ENCODE assay signal across 17 cellular contexts in the genomic region with DNA sequence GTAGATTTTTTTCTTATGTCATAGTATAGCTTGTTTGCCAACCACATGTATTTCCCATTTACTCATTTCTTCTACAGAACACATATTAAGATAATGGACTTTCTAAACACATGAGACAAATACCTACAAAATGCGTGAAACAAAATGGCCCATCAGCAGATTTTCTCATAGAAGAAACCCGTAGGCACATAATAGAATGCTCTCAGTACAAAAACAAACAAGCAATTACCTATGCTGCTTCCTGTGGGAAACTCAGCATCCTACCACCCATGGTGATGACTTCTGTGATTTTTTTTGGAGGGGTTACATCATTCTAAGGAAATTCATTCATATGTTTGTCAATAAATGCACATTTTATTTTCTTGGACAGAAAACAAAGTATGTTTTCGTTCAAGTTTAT.
DNase-seq lines count a peak whose midpoint lies in the region; ATAC-seq and TF ChIP-seq lines count a peak whose summit lies in the region.
"Had no signal": no experiment of that assay in that cellular context is flagged by ENCODE, and none has a peak within 500 bp of the region (broad histone marks: within the 10 kb centered on the region; RNA-seq: fewer than 3 reads in every experiment).

No MANE protein-coding gene starts in this region.

- no peaks in the 10 kb centered on the region for H3K36me3 ChIP-seq in left ventricle myocardium inferior
- no peaks in the 10 kb centered on the region for H3K36me3 ChIP-seq in mesodermal cell (ENCODE audit: control insufficient read depth, insufficient read depth, low read length)

- 79% methylated on average over 3 of the region's 3 CpGs for WGBS in right cardiac atrium
- 80% methylated on average over 1 of the region's 3 CpGs; no CpG with 5 or more reads in 1 of the 2 experiments for WGBS in mesodermal cell (ENCODE audit: insufficient coverage in 2 of 2), 2 experiments

- peak overlapping the region; percentile 2 for H3K27ac ChIP-seq in left ventricle myocardium inferior (replicated peaks)
- no peak overlapping the region for H3K27ac ChIP-seq in right cardiac atrium (ENCODE audit: low read length)
- H3K27ac ChIP-seq in mesodermal cell (ENCODE audit: low read depth, low read length, severe bottlenecking), result peak overlapping the region; percentile 3
- H3K27ac ChIP-seq in coronary artery, result no peak overlapping the region

- TF ChIP-seq CTCF in left ventricle myocardium inferior (IDR thresholded peaks at IDR 0.05; ENCODE audit: borderline replicate concordance) (no peak), choroid plexus epithelial cell (conservative IDR thresholded peaks at IDR 0.05; ENCODE audit: low read depth, low read length) (no peak), coronary artery (IDR thresholded peaks at IDR 0.05) (no peak)

- no peak overlapping the region for H3K4me3 ChIP-seq in left ventricle myocardium inferior
- H3K4me3 ChIP-seq in right cardiac atrium (ENCODE audit: low read length), result no peak overlapping the region
- H3K4me3 ChIP-seq in choroid plexus epithelial cell (ENCODE audit: low read depth, low read length), result no peak overlapping the region
- no peak overlapping the region for H3K4me3 ChIP-seq in mesodermal cell (ENCODE audit: extremely low read depth, insufficient read depth, low read length, poor library complexity, severe bottlenecking)
- H3K4me3 ChIP-seq in coronary artery, result no peak overlapping the region

- H3K4me1 ChIP-seq in left ventricle myocardium inferior (peaks cover 34% of the 10 kb centered on the region), right cardiac atrium (ENCODE audit: control insufficient read depth, insufficient read depth, low read length) (peaks cover 4% of the 10 kb centered on the region), mesodermal cell (ENCODE audit: control insufficient read depth, insufficient read depth, low read length, poor library complexity, severe bottlenecking) (peaks cover 6% of the 10 kb centered on the region)
- H3K4me1 ChIP-seq: Caco-2 had no signal

- DNase-seq in left ventricle myocardium inferior (no peak), right cardiac atrium (no peak), NCI-H69 (lab: John Stamatoyannopoulos, UW) (peak; percentile 40), choroid plexus epithelial cell (ENCODE audit: low read depth) (peak; percentile 18), GF-D8 (lab: John Stamatoyannopoulos, UW) (no peak), coronary artery (ENCODE audit: low spot score) (no peak)
- DNase-seq: Caco-2; CD4-positive, CD25-positive, alpha-beta regulatory T cell; DMS 273 treated with DMSO at 0.1 percent for 48 hours; GOT3; Kasumi-1; NCI-H187; NCI-H774; OCI-M1 had no signal

- H3K27me3 ChIP-seq in left ventricle myocardium inferior (ENCODE audit: low read depth) (no peaks in the 10 kb centered on the region), right cardiac atrium (ENCODE audit: control insufficient read depth, insufficient read depth) (no peaks in the 10 kb centered on the region)

- H3K9me3 ChIP-seq in left ventricle myocardium inferior (replicated peaks) (no peaks in the 10 kb centered on the region), right cardiac atrium (ENCODE audit: control insufficient read depth, low read length) (no peaks in the 10 kb centered on the region), mesodermal cell (ENCODE audit: control insufficient read depth, low read length) (peaks cover 6% of the 10 kb centered on the region)
- H3K9me3 ChIP-seq: Caco-2 had no signal

- ATAC-seq in right cardiac atrium (no peak), HG03571 (IDR thresholded peaks at IDR 0.05; ENCODE audit: unreplicated experiment) (no peak)
- ATAC-seq: Right ventricle myocardium inferior had no signal

- intact Hi-C loops in left ventricle myocardium inferior (cut with micrococcal nuclease) (no loop called here), right cardiac atrium (cut with DNase I) (no loop called here)

Comparison
In these comparisons a context has a peak if more than half of its experiments do, and no peak if none do; other contexts are left out.
1. H3K27ac ChIP-seq: peak in left ventricle myocardium inferior (single experiment) and mesodermal cell (single experiment); none in right cardiac atrium (single experiment) and coronary artery (0 of 2).
2. DNase-seq: peak in NCI-H69 (single experiment) and choroid plexus epithelial cell (single experiment); none in left ventricle myocardium inferior (single experiment), right cardiac atrium (0 of 3), GF-D8 (single experiment) and coronary artery (single experiment).